16 cellular contexts compared by ENCODE assay signal in genomic region chr2:29578084-29578598, GRCh38.
"Had no signal": no experiment of that assay in that cellular context is flagged by ENCODE, and none has a peak within 500 bp of the region (broad histone marks: within the 10 kb centered on the region; RNA-seq: fewer than 3 reads in every experiment).

No MANE protein-coding gene starts in this region.

- H3K4me1 ChIP-seq: gastrocnemius medialis, right lobe of liver, tibial nerve, upper lobe of left lung had no signal

- H3K27me3 ChIP-seq: gastrocnemius medialis, pancreas, right lobe of liver, tibial nerve, upper lobe of left lung had no signal

- DNase-seq: cortex of kidney; gastrocnemius medialis; head of caudate nucleus; kidney; natural killer cell; pancreas; retina; right lobe of liver; small intestine; stimulated activated CD4-positive, alpha-beta T cell treated with anti-CD3 and anti-CD28 coated beads, Interleukin-15, amount 100 ng/mL, for 24 hours; stimulated activated CD4-positive, alpha-beta T cell treated with anti-CD3 and anti-CD28 coated beads, Interleukin-2, amount 100 ng/mL, for 48 hours; stimulated activated naive B cell treated with anti-CD40 and anti-IgM and Interleukin-4, amounts not matched to agents 10 μg/mL and 1 μg/mL and 100 μg/mL, for 72 hours; upper lobe of left lung had no signal

- H3K4me3 ChIP-seq: gastrocnemius medialis, lung, pancreas, right lobe of liver, thoracic aorta, tibial nerve, upper lobe of left lung had no signal

- H3K36me3 ChIP-seq: gastrocnemius medialis, pancreas, right lobe of liver, thoracic aorta, tibial nerve, upper lobe of left lung had no signal

- H3K27ac ChIP-seq: gastrocnemius medialis, pancreas, right lobe of liver, thoracic aorta, tibial nerve, upper lobe of left lung had no signal

- H3K9me3 ChIP-seq: gastrocnemius medialis, pancreas, right lobe of liver, thoracic aorta, tibial nerve, upper lobe of left lung had no signal
